ENCODE assay signal across 13 cellular contexts in the genomic region with DNA sequence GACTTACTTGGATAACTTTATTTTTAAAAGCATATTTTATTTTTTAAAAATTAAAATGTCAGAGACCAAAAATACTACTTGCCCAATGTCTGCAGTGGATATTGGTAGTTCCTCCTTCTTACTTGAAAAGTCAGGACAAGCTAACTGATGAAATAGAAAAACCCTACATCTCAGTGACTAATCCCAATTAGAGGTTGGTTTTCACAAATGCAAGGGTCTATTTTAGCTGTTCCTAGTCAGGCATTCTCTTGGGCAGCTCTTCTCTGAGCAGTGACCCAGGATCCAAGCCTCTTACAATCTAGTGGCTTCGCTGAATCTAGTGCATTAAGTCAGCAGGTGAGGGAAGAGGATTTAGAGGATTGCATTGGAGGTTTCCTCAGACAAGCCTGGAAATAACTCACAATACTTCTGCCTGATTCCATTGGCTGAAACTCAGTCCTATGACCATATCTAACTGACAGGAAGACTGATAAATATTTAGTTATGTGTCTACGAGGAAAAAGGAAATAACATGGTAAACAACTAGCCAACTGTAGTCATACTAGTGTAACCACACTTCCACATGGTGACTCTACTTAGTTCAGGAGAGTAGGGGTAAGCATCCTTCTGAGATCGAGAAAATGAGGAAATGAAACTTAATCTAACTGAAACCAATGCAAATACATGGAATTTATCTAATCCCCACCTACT. TPM values are rescaled to one million over a fixed set of nuclear protein-coding genes. Genes with fewer than 3 reads are reported as not detected.
DNase-seq lines count a peak whose midpoint lies in the region; ATAC-seq and FAIRE-seq lines count a peak whose summit lies in the region.
"Had no signal": no experiment of that assay in that cellular context is flagged by ENCODE, and none has a peak within 500 bp of the region (broad histone marks: within the 10 kb centered on the region; RNA-seq: fewer than 3 reads in every experiment).

No MANE protein-coding gene starts in this region.

- H3K27me3 Mint-ChIP-seq in activated CD4-positive, alpha-beta T cell treated with anti-CD3 and anti-CD28 coated beads, Interleukin-2, amount 10 ng/mL, durations not matched to agents 24 days and 14 days: peaks cover 10% of the 10 kb centered on the region

- no peaks in the 10 kb centered on the region for H3K9me3 Mint-ChIP-seq in activated CD4-positive, alpha-beta T cell treated with anti-CD3 and anti-CD28 coated beads, Interleukin-2, amount 10 ng/mL, durations not matched to agents 24 days and 14 days

- intact Hi-C loops in activated CD4-positive, alpha-beta T cell treated with anti-CD3 and anti-CD28 coated beads, Interleukin-2, amount 10 ng/mL, durations not matched to agents 24 days and 14 days (cut with micrococcal nuclease): no loop called here

- DNase-seq in GM19239 (ENCODE audit: insufficient read length, low spot score): no peak
- DNase-seq in NOMO-1 (lab: John Stamatoyannopoulos, UW; ENCODE audit: unreplicated experiment in 2 of 2): peak; percentile 53 to 84
- DNase-seq in renal cortical epithelial cell (ENCODE audit: low read depth): peak; percentile 63
- no peak for DNase-seq in dedifferentiated amniotic fluid mesenchymal stem cell (ENCODE audit: extremely low spot score)
- no peak for DNase-seq in activated CD4-positive, alpha-beta T cell treated with anti-CD3 and anti-CD28 coated beads, Interleukin-2, amount 10 ng/mL, durations not matched to agents 24 days and 14 days
- no peak for DNase-seq in DMS153 (lab: John Stamatoyannopoulos, UW)
- DNase-seq: activated gamma-delta T cell; DMS79; left colon; PC-3; stimulated activated naive CD4-positive, alpha-beta T cell treated with Interleukin-2 at 50 U/mL for 16 hours had no signal

- ATAC-seq in HG02885 (IDR thresholded peaks at IDR 0.05; ENCODE audit: poor library complexity, unreplicated experiment) (peak; percentile 47), HG02763 (IDR thresholded peaks at IDR 0.05; ENCODE audit: unreplicated experiment) (no peak)
- ATAC-seq: left colon, PC-3 had no signal

- FAIRE-seq in GM19239 (lab: Jason Lieb, UNC): peak; percentile 74

- peaks cover 20% of the 10 kb centered on the region for H3K4me1 Mint-ChIP-seq in activated CD4-positive, alpha-beta T cell treated with anti-CD3 and anti-CD28 coated beads, Interleukin-2, amount 10 ng/mL, durations not matched to agents 24 days and 14 days

- H3K27ac Mint-ChIP-seq in activated CD4-positive, alpha-beta T cell treated with anti-CD3 and anti-CD28 coated beads, Interleukin-2, amount 10 ng/mL, durations not matched to agents 24 days and 14 days: no peak overlapping the region

- H3K36me3 Mint-ChIP-seq in activated CD4-positive, alpha-beta T cell treated with anti-CD3 and anti-CD28 coated beads, Interleukin-2, amount 10 ng/mL, durations not matched to agents 24 days and 14 days (ENCODE audit: low read depth): no peaks in the 10 kb centered on the region

- H3K4me3 Mint-ChIP-seq in activated CD4-positive, alpha-beta T cell treated with anti-CD3 and anti-CD28 coated beads, Interleukin-2, amount 10 ng/mL, durations not matched to agents 24 days and 14 days: no peak overlapping the region

RNA-seq across cellular contexts. Expression of gene MIER3, which starts 34.2 kb away (rescaled TPM):
- 28.5 and 43.5 TPM in 2 replicates for total RNA-seq in renal cortical epithelial cell
- 35.4 and 37.6 TPM in 2 replicates for total RNA-seq in activated CD4-positive, alpha-beta T cell treated with anti-CD3 and anti-CD28 coated beads, Interleukin-2, amount 10 ng/mL, durations not matched to agents 24 days and 14 days

Comparison
In these comparisons a context has a peak if more than half of its experiments do, and no peak if none do; other contexts are left out.
1. DNase-seq: peak in NOMO-1 (2 of 2) and renal cortical epithelial cell (single experiment); none in GM19239 (single experiment), dedifferentiated amniotic fluid mesenchymal stem cell (single experiment), activated CD4-positive, alpha-beta T cell treated with anti-CD3 and anti-CD28 coated beads, Interleukin-2, amount 10 ng/mL, durations not matched to agents 24 days and 14 days (single experiment) and DMS153 (single experiment).